In genomic region chr17:57379237-57380054, GRCh38 we compare ENCODE assay signal across 2 cellular contexts.
A peak's percentile ranks its signal among the peaks of the same experiment; 100 is the strongest.
TF ChIP-seq lines count a peak whose summit lies in the region.

No MANE protein-coding gene starts in this region.

TF ChIP-seq in IMR-90, 13 proteins besides CTCF, POLR2A, EP300 and RAD21:
- TF ChIP-seq CHD1 (IDR thresholded peaks at IDR 0.05; ENCODE audit: low read depth, low read length) (no peak), RFX5 (IDR thresholded peaks at IDR 0.05; ENCODE audit: low read depth, low read length) (no peak), CEBPB (IDR thresholded peaks at IDR 0.05; ENCODE audit: low read depth, low read length) (no peak), MXI1 (IDR thresholded peaks at IDR 0.05; ENCODE audit: borderline replicate concordance, low read depth, low read length) (no peak), NFE2L2 (IDR thresholded peaks at IDR 0.05; ENCODE audit: low read depth, low read length) (no peak), FOS (IDR thresholded peaks at IDR 0.05; ENCODE audit: low read depth, low read length) (no peak), SMC3 (IDR thresholded peaks at IDR 0.05; ENCODE audit: low read depth, low read length) (no peak), RCOR1 (IDR thresholded peaks at IDR 0.05; ENCODE audit: insufficient replicate concordance, low read length) (no peak), MAZ (IDR thresholded peaks at IDR 0.05; ENCODE audit: borderline replicate concordance, low read depth, low read length) (no peak), ELK1 (IDR thresholded peaks at IDR 0.05; ENCODE audit: borderline replicate concordance, low read depth, low read length) (no peak), USF2 (IDR thresholded peaks at IDR 0.05; ENCODE audit: low read depth, low read length) (no peak), MAFK (IDR thresholded peaks at IDR 0.05; ENCODE audit: low read depth, low read length) (no peak), BHLHE40 (IDR thresholded peaks at IDR 0.05; ENCODE audit: low read depth, low read length) (no peak)
TF ChIP-seq in IMR-90: peak in this region for 0.

TF ChIP-seq in K562, 482 proteins besides CTCF, POLR2A, EP300 and RAD21 (continues in another document):
- TF ChIP-seq U2AF1 (optimal IDR thresholded peaks at IDR 0.05; ENCODE audit: low read depth, low read length) (no peak), ZNF740 (CRISPR knock-in tag; IDR thresholded peaks at IDR 0.05) (no peak), ZNF740 (tag; IDR thresholded peaks at IDR 0.05) (no peak), GTF2A2 (tag; IDR thresholded peaks at IDR 0.05) (no peak), ETV5 (CRISPR knock-in tag; IDR thresholded peaks at IDR 0.05; ENCODE audit: low read depth) (peak; percentile 82), HNRNPH1 (optimal IDR thresholded peaks at IDR 0.05; ENCODE audit: low read depth, low read length) (no peak), TCFL5 (CRISPR knock-in tag; conservative IDR thresholded peaks at IDR 0.05) (no peak), TSHZ1 (CRISPR knock-in tag; IDR thresholded peaks at IDR 0.05) (no peak), HMG20A (CRISPR knock-in tag; conservative IDR thresholded peaks at IDR 0.05) (no peak), KLF1 (tag; IDR thresholded peaks at IDR 0.05) (no peak), TEAD2 (tag; IDR thresholded peaks at IDR 0.05) (no peak), E2F6 (IDR thresholded peaks at IDR 0.05; ENCODE audit: borderline replicate concordance in 1 of 2, extremely low read depth in 1 of 2, insufficient read depth in 1 of 2, insufficient read length in 1 of 2, low read depth in 1 of 2, low read length in 1 of 2, poor library complexity in 1 of 2, severe bottlenecking in 1 of 2) (no peak), ZNF551 (CRISPR knock-in tag; IDR thresholded peaks at IDR 0.05) (no peak), ESRRB (CRISPR knock-in tag; IDR thresholded peaks at IDR 0.05; ENCODE audit: borderline replicate concordance) (no peak), SMARCE1 (IDR thresholded peaks at IDR 0.05) (peak; percentile 93), BRF2 (IDR thresholded peaks at IDR 0.05; ENCODE audit: borderline replicate concordance, insufficient read depth, insufficient read length) (no peak), RERE (CRISPR knock-in tag; IDR thresholded peaks at IDR 0.05; ENCODE audit: borderline replicate concordance) (no peak), CBX3 (IDR thresholded peaks at IDR 0.05; ENCODE audit: borderline replicate concordance in 1 of 2, low read length in 2 of 2) (0 out of 3 replicates have a peak, but pooled peaks of 1 of the 2 experiments have one; percentile 28), ZNF274 (IDR thresholded peaks at IDR 0.05; ENCODE audit: borderline replicate concordance, low read depth, low read length) (peak; percentile 38; the same call in 1 of the 2 replicates), ZNF316 (IDR thresholded peaks at IDR 0.05) (peak; percentile 98), RREB1 (CRISPR knock-in tag; IDR thresholded peaks at IDR 0.05) (no peak), RAD51 (IDR thresholded peaks at IDR 0.05; ENCODE audit: borderline replicate concordance, low read depth) (0 out of 2 replicates have a peak, but pooled peaks have one; percentile 21), ZNF311 (CRISPR knock-in tag; IDR thresholded peaks at IDR 0.05) (peak; percentile 66), HOXB6 (CRISPR knock-in tag; IDR thresholded peaks at IDR 0.05; ENCODE audit: borderline replicate concordance) (no peak), CREB5 (CRISPR knock-in tag; IDR thresholded peaks at IDR 0.05) (no peak), NCOR1 (IDR thresholded peaks at IDR 0.05) (peak; percentile 94), NFRKB (IDR thresholded peaks at IDR 0.05; ENCODE audit: low read depth) (0 out of 2 replicates have a peak, but pooled peaks have one; percentile 40), RFX5 (IDR thresholded peaks at IDR 0.05; ENCODE audit: low read depth, low read length) (no peak), VEZF1 (CRISPR knock-in tag; IDR thresholded peaks at IDR 0.05) (peak; percentile 81), RBBP5 (IDR thresholded peaks at IDR 0.05; ENCODE audit: borderline replicate concordance, insufficient read depth, low read length, poor library complexity, severe bottlenecking) (no peak)
